12 cellular contexts compared by ENCODE assay signal in the genomic region with DNA sequence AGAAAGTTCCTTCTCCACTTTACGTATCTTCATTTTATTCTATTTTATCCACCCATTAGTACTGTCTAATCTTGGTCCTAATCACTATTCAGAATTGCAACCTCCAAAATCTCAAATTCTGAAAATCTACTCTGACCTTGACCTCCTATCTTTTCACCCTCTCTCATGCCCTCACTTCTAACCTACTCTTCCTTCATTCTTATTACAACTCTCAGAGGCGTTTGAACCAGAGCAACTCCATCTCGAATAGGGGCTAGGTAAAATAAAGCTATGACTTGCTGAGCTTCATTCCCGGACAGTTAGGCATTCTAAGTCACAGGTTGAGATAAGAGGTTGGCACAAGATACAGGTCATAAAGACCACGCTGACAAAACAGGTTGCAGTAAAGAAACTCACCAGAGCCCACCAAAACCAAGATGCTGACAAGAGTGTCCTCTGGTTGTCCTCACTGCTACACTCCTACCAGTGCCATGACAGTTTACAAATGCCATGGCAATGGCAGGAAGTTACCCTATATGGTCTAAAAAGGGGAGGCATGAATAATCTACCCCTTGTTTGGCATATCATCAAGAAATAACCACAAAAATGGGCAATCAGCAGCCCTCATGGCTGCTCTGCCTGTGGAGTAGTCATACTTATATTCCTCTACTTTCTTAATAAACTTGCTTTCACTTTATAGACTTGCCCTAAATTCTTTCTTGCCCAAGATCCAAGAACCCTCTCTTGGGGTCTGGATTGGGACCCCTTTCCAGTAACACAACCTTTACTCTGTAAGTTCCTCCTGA. TPM values are rescaled to one million over a fixed set of nuclear protein-coding genes. Genes with fewer than 3 reads are reported as not detected.
DNase-seq lines count a peak whose midpoint lies in the region; ATAC-seq, FAIRE-seq and TF ChIP-seq lines count a peak whose summit lies in the region.
"Had no signal": no experiment of that assay in that cellular context is flagged by ENCODE, and none has a peak within 500 bp of the region (broad histone marks: within the 10 kb centered on the region; RNA-seq: fewer than 3 reads in every experiment).

No MANE protein-coding gene starts in this region.

- H3K18ac ChIP-seq in IMR-90 (ENCODE audit: low read depth, low read length) = no peak overlapping the region
- no peak overlapping the region for H3K18ac ChIP-seq in mesenchymal stem cell (ENCODE audit: low read depth in 1 of 2, low read length in 2 of 2)

- H4K5ac ChIP-seq in IMR-90 (ENCODE audit: low read depth, low read length) = no peak overlapping the region

- H2AFZ ChIP-seq in IMR-90 (replicated peaks; ENCODE audit: low read length, poor library complexity) = no peak overlapping the region
- H2AFZ ChIP-seq in GM12878 (ENCODE audit: control insufficient read depth, low read depth, low read length) = no peak overlapping the region
- no peak overlapping the region for H2AFZ ChIP-seq in mesenchymal stem cell (ENCODE audit: low read depth, low read length)

- H3K9me3 ChIP-seq in DOHH2 (ENCODE audit: control insufficient read depth, insufficient read depth, low read length) = no peaks in the 10 kb centered on the region
- no peaks in the 10 kb centered on the region for H3K9me3 ChIP-seq in IMR-90 (ENCODE audit: control insufficient read depth, insufficient read depth, low read length)
- no peaks in the 10 kb centered on the region for H3K9me3 ChIP-seq in GM12878 (replicated peaks; ENCODE audit: control insufficient read depth, insufficient read depth, low read length)
- no peaks in the 10 kb centered on the region for H3K9me3 ChIP-seq in mesenchymal stem cell (ENCODE audit: control insufficient read depth, low read length)

- H3K79me1 ChIP-seq in IMR-90 (ENCODE audit: low read depth in 1 of 2, low read length in 2 of 2) = peaks cover 32 to 61% of the 10 kb centered on the region in 2 experiments
- H3K79me1 ChIP-seq in mesenchymal stem cell (replicated peaks; ENCODE audit: low read length, poor library complexity, severe bottlenecking) = peaks cover 32% of the 10 kb centered on the region

- peak overlapping the region; percentile 48; the same call in 1 of the 2 replicates for H3K23ac ChIP-seq in IMR-90 (ENCODE audit: low read depth, low read length)
- no peak overlapping the region for H3K23ac ChIP-seq in mesenchymal stem cell (ENCODE audit: low read length in 2 of 2)

- H2AK5ac ChIP-seq in IMR-90 (ENCODE audit: low read depth, low read length) (no peak overlapping the region), mesenchymal stem cell (ENCODE audit: low read length, severe bottlenecking) (no peak overlapping the region)

- no CpG with 5 or more reads among the region's 5 CpGs for WGBS in IMR-90 (ENCODE audit: extremely low coverage in 2 of 2, insufficient read length in 1 of 2), 2 experiments
- 79% methylated on average over 5 of the region's 5 CpGs for WGBS in GM12878 (ENCODE audit: insufficient coverage, insufficient replicate concordance, low lambda C conversion rate, missing lambda C conversion rate)
- 79% methylated on average over 5 of the region's 5 CpGs for WGBS in mesenchymal stem cell

- no peak for TF ChIP-seq CTCF in DOHH2 (IDR thresholded peaks at IDR 0.05; ENCODE audit: low read depth, low read length, poor library complexity, severe bottlenecking)
- no peak for TF ChIP-seq CTCF in IMR-90 (conservative IDR thresholded peaks at IDR 0.05; ENCODE audit: low read depth, low read length)
- TF ChIP-seq CTCF in GM12878 (IDR thresholded peaks at IDR 0.05 in 2 of 3, conservative IDR thresholded peaks at IDR 0.05 in 1 of 3; ENCODE audit: control insufficient read depth in 2 of 3, extremely low read depth in 1 of 3, insufficient read depth in 1 of 3, low read depth in 3 of 3, low read length in 3 of 3) = no peak

- no peak overlapping the region for H2BK15ac ChIP-seq in IMR-90 (ENCODE audit: low read depth, low read length)
- no peak overlapping the region for H2BK15ac ChIP-seq in mesenchymal stem cell (ENCODE audit: low read depth, poor library complexity, severe bottlenecking)

- H2BK12ac ChIP-seq in mesenchymal stem cell (ENCODE audit: low read length in 2 of 2) = no peak overlapping the region

- H3K4me3 ChIP-seq in DOHH2 (ENCODE audit: low read length) = 0 out of 2 replicates have a peak overlapping the region, but pooled peaks have one; percentile 17
- peak overlapping the region; percentile 31; the same call in 1 of the 2 replicates for H3K4me3 ChIP-seq in IMR-90 (ENCODE audit: insufficient read depth, low read depth, low read length)
- H3K4me3 ChIP-seq in GM12878 = no peak overlapping the region
- H3K4me3 ChIP-seq in mesenchymal stem cell (ENCODE audit: insufficient read depth in 1 of 2, low read depth in 1 of 2, low read length in 2 of 2) = peak overlapping the region in 1 of 2 experiments; percentile 38

- H4K91ac ChIP-seq in IMR-90 (ENCODE audit: insufficient read depth, low read depth, low read length) (no peak overlapping the region), mesenchymal stem cell (ENCODE audit: low read length) (no peak overlapping the region)

- H2BK120ac ChIP-seq in IMR-90 (ENCODE audit: low read depth, low read length) (no peak overlapping the region), mesenchymal stem cell (ENCODE audit: low read depth, low read length) (no peak overlapping the region)

- H3K4me1 ChIP-seq in DOHH2 (ENCODE audit: control insufficient read depth, low read length) (peaks cover 48% of the 10 kb centered on the region), IMR-90 (ENCODE audit: control insufficient read depth, insufficient read depth, low read length) (peaks cover 6% of the 10 kb centered on the region; the same call in 1 of the 2 replicates), GM12878 (ENCODE audit: control insufficient read depth, insufficient read depth, low read length) (peaks cover 10% of the 10 kb centered on the region), mesenchymal stem cell (ENCODE audit: control insufficient read depth, insufficient read depth, low read depth, low read length) (no peaks in the 10 kb centered on the region)

- CTCF ChIA-PET in IMR-90 (lab: Yijun Ruan, JAX) (interaction anchor here (0.9 kb wide), 1 partner anchor 570 kb away, joined by 3 read pairs; no protein-coding TSS in a partner anchor), GM12878 (lab: Yijun Ruan, JAX) (interaction anchor here (0.6 kb wide), 1 partner anchor 105 kb away, joined by 3 read pairs; no protein-coding TSS in a partner anchor)

- H4K8ac ChIP-seq in IMR-90 (ENCODE audit: low read depth in 2 of 2, low read length in 2 of 2) (peak overlapping the region in 1 of 2 experiments; percentile 52; a peak in 1 of 4 replicates), mesenchymal stem cell (ENCODE audit: low read length) (peak overlapping the region; percentile 24)

- TF ChIP-seq POLR2A in IMR-90 (IDR thresholded peaks at IDR 0.05; ENCODE audit: low read depth, low read length) (no peak), GM12878 (IDR thresholded peaks at IDR 0.05; ENCODE audit: low read depth, low read length) (no peak)

- H2AK9ac ChIP-seq in IMR-90 (replicated peaks; ENCODE audit: low read depth, low read length, poor library complexity) = no peak overlapping the region

- no peak overlapping the region for H3K56ac ChIP-seq in IMR-90 (ENCODE audit: extremely low read depth, insufficient read depth, low read length)

- TF ChIP-seq RAD21 in IMR-90 (IDR thresholded peaks at IDR 0.05; ENCODE audit: low read length) = no peak
- TF ChIP-seq RAD21 in GM12878 (IDR thresholded peaks at IDR 0.05; ENCODE audit: insufficient read depth, low read depth, low read length) = no peak

- H3K14ac ChIP-seq in IMR-90 (replicated peaks; ENCODE audit: low read depth, low read length) = no peak overlapping the region; the same call in 1 of the 2 replicates
- no peak overlapping the region for H3K14ac ChIP-seq in mesenchymal stem cell (ENCODE audit: low read length in 2 of 2)

- H3K79me2 ChIP-seq in DOHH2 (ENCODE audit: control insufficient read depth, low read length) (peaks cover 97% of the 10 kb centered on the region), GM12878 (ENCODE audit: control insufficient read depth, insufficient read depth, low read length) (peaks cover 16% of the 10 kb centered on the region)

- H3K36me3 ChIP-seq in DOHH2 (ENCODE audit: control insufficient read depth, low read length) (peaks cover 85% of the 10 kb centered on the region), IMR-90 (ENCODE audit: control insufficient read depth, insufficient read depth, low read length) (peaks cover 6% of the 10 kb centered on the region), GM12878 (ENCODE audit: control insufficient read depth in 2 of 2, insufficient read depth in 2 of 2, low read length in 1 of 2) (peaks cover 0 to 4% of the 10 kb centered on the region in 2 experiments; a peak in 1 of 4 replicates), mesenchymal stem cell (ENCODE audit: control insufficient read depth in 1 of 2, insufficient read depth in 2 of 2, low read depth in 1 of 2, low read length in 2 of 2) (peaks cover 15 to 52% of the 10 kb centered on the region in 2 experiments)

- no peaks in the 10 kb centered on the region for H3F3A ChIP-seq in DOHH2 (ENCODE audit: control insufficient read depth, insufficient read depth)

- POLR2A ChIA-PET in IMR-90 (lab: Charles Lee; ENCODE audit: unreplicated experiment) = no interaction called here
- POLR2A ChIA-PET in GM12878 (lab: Charles Lee) = interaction anchor here (0.7 kb wide), 1 partner anchor 8 kb away, joined by 5 read pairs; no protein-coding TSS in a partner anchor

- DNase-seq in IMR-90 (peak; percentile 49), GM12878 (ENCODE audit: low read depth, low spot score) (no peak), mesenchymal stem cell (no peak), NCI-H1694 treated with DMSO at 0.1 percent for 48 hours (lab: John Stamatoyannopoulos, UW) (no peak)
- DNase-seq: activated CD4-positive, CD25-positive, alpha-beta regulatory T cell; CD4-positive, CD25-positive, alpha-beta regulatory T cell; NCI-H526; stimulated activated CD4-positive, alpha-beta T cell treated with anti-CD3 and anti-CD28 coated beads, Interleukin-1b, Interleukin-23, amount 100 ng/mL, for 48 hours had no signal

- intact Hi-C loops in IMR-90 (cut with micrococcal nuclease) = no loop called here
- intact Hi-C loops in GM12878 (cut with micrococcal nuclease; ENCODE audit: unreplicated experiment) = no loop called here

- H3K27me3 ChIP-seq in DOHH2 (ENCODE audit: control insufficient read depth, low read length) (no peaks in the 10 kb centered on the region), IMR-90 (ENCODE audit: control insufficient read depth, insufficient read depth, low read length) (no peaks in the 10 kb centered on the region), GM12878 (replicated peaks in 1 of 2; ENCODE audit: control insufficient read depth in 2 of 2, insufficient read depth in 2 of 2, low read length in 1 of 2) (no peaks in the 10 kb centered on the region), mesenchymal stem cell (ENCODE audit: control insufficient read depth in 1 of 2, insufficient read depth in 1 of 2, low read length in 2 of 2) (no peaks in the 10 kb centered on the region)

- H3K9me1 ChIP-seq in IMR-90 (ENCODE audit: insufficient read depth, low read length) = peaks cover 8% of the 10 kb centered on the region

- no peaks in the 10 kb centered on the region for H3K9me2 ChIP-seq in DOHH2 (replicated peaks; ENCODE audit: control insufficient read depth, low read length)

- in situ Hi-C loops in IMR-90 (cut with MboI; ENCODE audit: low sequenced_read_pairs) = no loop called here
- in situ Hi-C loops in GM12878 (cut with MboI) = no loop called here

- BruUV-seq in IMR-90 (replicated peaks; lab: Mats Ljungman, UMichigan) (no TSS peak), GM12878 (replicated peaks; lab: Mats Ljungman, UMichigan) (no TSS peak)

- no peak for FAIRE-seq in GM12878 (lab: Jason Lieb, UNC)

- ATAC-seq in IMR-90 (ENCODE audit: low read depth) (peak; percentile 76), GM12878 (peak; percentile 10), HG02885 (IDR thresholded peaks at IDR 0.05; ENCODE audit: poor library complexity, unreplicated experiment) (no peak), HG03442 (IDR thresholded peaks at IDR 0.05; ENCODE audit: unreplicated experiment) (no peak), HG03108 (IDR thresholded peaks at IDR 0.05; ENCODE audit: unreplicated experiment) (no peak)

- H2BK20ac ChIP-seq in IMR-90 (ENCODE audit: low read depth, low read length) = no peak overlapping the region

- SMC1A ChIA-PET in GM12878 (lab: Charles Lee; ENCODE audit: uncharacterized antibody, unreplicated experiment) = no interaction called here

- H2BK5ac ChIP-seq in IMR-90 (ENCODE audit: low read depth, low read length, poor library complexity, severe bottlenecking) (no peak overlapping the region), mesenchymal stem cell (ENCODE audit: low read depth, low read length, poor library complexity, severe bottlenecking) (no peak overlapping the region)

- RAD21 ChIA-PET in GM12878 (lab: Charles Lee; ENCODE audit: unreplicated experiment) = no interaction called here

- peak overlapping the region; percentile 2; the same call in 1 of the 2 replicates for H3K4ac ChIP-seq in IMR-90 (ENCODE audit: low read depth, low read length)
- peak overlapping the region in 1 of 2 experiments; percentile 5 for H3K4ac ChIP-seq in mesenchymal stem cell (ENCODE audit: low read depth in 1 of 2, low read length in 2 of 2)

- H3K9ac ChIP-seq in IMR-90 (ENCODE audit: low read depth, low read length) (no peak overlapping the region), GM12878 (ENCODE audit: control insufficient read depth, insufficient read depth, low read length) (no peak overlapping the region), mesenchymal stem cell (ENCODE audit: low read length) (peak overlapping the region; percentile 58)

- H3K4me2 ChIP-seq in DOHH2 (ENCODE audit: low read length) (peak overlapping the region; percentile 39), IMR-90 (ENCODE audit: low read depth, low read length) (peak overlapping the region; percentile 80; the same call in 1 of the 2 replicates), GM12878 (ENCODE audit: control insufficient read depth, insufficient read depth) (peak overlapping the region; percentile 45), mesenchymal stem cell (ENCODE audit: low read length, poor library complexity, severe bottlenecking) (no peak overlapping the region)

- H4K20me1 ChIP-seq in DOHH2 (ENCODE audit: control insufficient read depth, insufficient read depth, low read depth, low read length) (peaks cover 10% of the 10 kb centered on the region), IMR-90 (ENCODE audit: insufficient read depth, low read length) (no peaks in the 10 kb centered on the region), GM12878 (ENCODE audit: control insufficient read depth, insufficient read depth) (no peaks in the 10 kb centered on the region)

- no peak for TF ChIP-seq EP300 in GM12878 (IDR thresholded peaks at IDR 0.05; ENCODE audit: borderline replicate concordance in 1 of 2, control insufficient read depth in 1 of 2, low read depth in 2 of 2, low read length in 2 of 2)

- H3K27ac ChIP-seq in DOHH2 (ENCODE audit: low read depth, low read length) (peak overlapping the region; percentile 48), IMR-90 (ENCODE audit: insufficient read depth, low read length) (no peak overlapping the region), GM12878 (ENCODE audit: control insufficient read depth, insufficient read depth) (peak overlapping the region; percentile 50; the same call in 1 of the 2 replicates), mesenchymal stem cell (ENCODE audit: low read length, poor library complexity, severe bottlenecking) (no peak overlapping the region)

- dilution Hi-C loops in IMR-90 (cut with HindIII; ENCODE audit: low sequenced_read_pairs, unreplicated experiment) = no loop called here

RNA-seq across cellular contexts. Expression of a gene that starts 11.4 kb away (rescaled TPM):
- total RNA-seq in IMR-90 (2012; rRNA removed) = 63.8 and 66.1 TPM in 2 replicates
- 13.0 and 15.6 TPM in 2 replicates for polyA plus RNA-seq in IMR-90 (2012; rRNA removed)
- 2.9 and 4.8 TPM in 2 replicates for polyA plus RNA-seq in IMR-90 (2012; cell fraction: cytosol; rRNA removed)
- polyA plus RNA-seq in IMR-90 (2012; cell fraction: nucleus; rRNA removed; ENCODE audit: low replicate concordance) = 6.7 and 40.3 TPM in 2 replicates
- total RNA-seq in GM12878 (2013; cell fraction: nucleolus; rRNA removed) = 108 and 111 TPM in 2 replicates
- total RNA-seq in GM12878 (2014; rRNA removed) = 45.9 and 57.3 TPM in 2 replicates
- total RNA-seq in GM12878 (2014; rRNA removed; fragmentation: Illumina TruSeq; extraction: Trizol) = 71.6 and 74.9 TPM in 2 replicates
- total RNA-seq in GM12878 (2021) = 56.6 and 65.1 TPM in 2 replicates
- 13.6 TPM for polyA plus RNA-seq in GM12878 (2011; ENCODE audit: low read depth)
- polyA plus RNA-seq in GM12878 (2011; rRNA removed) = 1.8 and 3.0 TPM in 2 replicates
- polyA plus RNA-seq in GM12878 (2011; cell fraction: cytosol; rRNA removed) = 0.61 and 0.69 TPM in 2 replicates
- polyA plus RNA-seq in GM12878 (2011; cell fraction: nucleus; rRNA removed) = 1.9 and 2.4 TPM in 2 replicates
- polyA plus RNA-seq in GM12878 (2012) = 18.4 and 20.1 TPM in 2 replicates
- polyA plus RNA-seq in GM12878 (2014; fragmentation: Illumina TruSeq; extraction: Trizol) = 57.0 and 76.9 TPM in 2 replicates
- 10 to 100 TPM; 27.7 to 30.2 TPM for polyA plus RNA-seq in GM12878 (2014; fragmentation: Nextera tagmentation; extraction: Ambion mirVana)
- polyA plus RNA-seq in GM12878 (2014; rRNA removed) = 28.1 and 31.8 TPM in 2 replicates
- polyA plus RNA-seq in GM12878 (2016; fragmentation: Nextera tagmentation; extraction: Ambion mirVana) = 10 to 100 TPM; 45.8 to 52.4 TPM
- polyA minus RNA-seq in GM12878 (2011; rRNA and poly(A)+ RNA removed) = 2.1 and 3.9 TPM in 2 replicates
- 1.4 and 1.6 TPM in 2 replicates for polyA minus RNA-seq in GM12878 (2011; cell fraction: cytosol; rRNA and poly(A)+ RNA removed)
- polyA minus RNA-seq in GM12878 (2011; cell fraction: nucleus; rRNA and poly(A)+ RNA removed) = 2.1 and 4.2 TPM in 2 replicates
- 47.3 TPM for polyA plus RNA-seq in mesenchymal stem cell (2013, experiment 1 of 2)
- polyA plus RNA-seq in mesenchymal stem cell (2013, experiment 2 of 2) = 43.5 TPM

Comparison
In these comparisons a context has a peak if more than half of its experiments do, and no peak if none do; other contexts are left out.
1. H3K27ac ChIP-seq: peak in DOHH2 (single experiment) and GM12878 (single experiment); none in IMR-90 (single experiment) and mesenchymal stem cell (single experiment).
2. ATAC-seq: peak in IMR-90 (single experiment) and GM12878 (single experiment); none in HG02885 (single experiment), HG03442 (single experiment) and HG03108 (single experiment).